In genomic region chr3:149426325-149426724, GRCh38 we compare ENCODE assay signal across 2 cellular contexts.
TF ChIP-seq lines count a peak whose summit lies in the region.

No MANE protein-coding gene starts in this region.

TF ChIP-seq in GM23338, 12 proteins besides CTCF, POLR2A, EP300 and RAD21:
- TF ChIP-seq, protein P1, sequence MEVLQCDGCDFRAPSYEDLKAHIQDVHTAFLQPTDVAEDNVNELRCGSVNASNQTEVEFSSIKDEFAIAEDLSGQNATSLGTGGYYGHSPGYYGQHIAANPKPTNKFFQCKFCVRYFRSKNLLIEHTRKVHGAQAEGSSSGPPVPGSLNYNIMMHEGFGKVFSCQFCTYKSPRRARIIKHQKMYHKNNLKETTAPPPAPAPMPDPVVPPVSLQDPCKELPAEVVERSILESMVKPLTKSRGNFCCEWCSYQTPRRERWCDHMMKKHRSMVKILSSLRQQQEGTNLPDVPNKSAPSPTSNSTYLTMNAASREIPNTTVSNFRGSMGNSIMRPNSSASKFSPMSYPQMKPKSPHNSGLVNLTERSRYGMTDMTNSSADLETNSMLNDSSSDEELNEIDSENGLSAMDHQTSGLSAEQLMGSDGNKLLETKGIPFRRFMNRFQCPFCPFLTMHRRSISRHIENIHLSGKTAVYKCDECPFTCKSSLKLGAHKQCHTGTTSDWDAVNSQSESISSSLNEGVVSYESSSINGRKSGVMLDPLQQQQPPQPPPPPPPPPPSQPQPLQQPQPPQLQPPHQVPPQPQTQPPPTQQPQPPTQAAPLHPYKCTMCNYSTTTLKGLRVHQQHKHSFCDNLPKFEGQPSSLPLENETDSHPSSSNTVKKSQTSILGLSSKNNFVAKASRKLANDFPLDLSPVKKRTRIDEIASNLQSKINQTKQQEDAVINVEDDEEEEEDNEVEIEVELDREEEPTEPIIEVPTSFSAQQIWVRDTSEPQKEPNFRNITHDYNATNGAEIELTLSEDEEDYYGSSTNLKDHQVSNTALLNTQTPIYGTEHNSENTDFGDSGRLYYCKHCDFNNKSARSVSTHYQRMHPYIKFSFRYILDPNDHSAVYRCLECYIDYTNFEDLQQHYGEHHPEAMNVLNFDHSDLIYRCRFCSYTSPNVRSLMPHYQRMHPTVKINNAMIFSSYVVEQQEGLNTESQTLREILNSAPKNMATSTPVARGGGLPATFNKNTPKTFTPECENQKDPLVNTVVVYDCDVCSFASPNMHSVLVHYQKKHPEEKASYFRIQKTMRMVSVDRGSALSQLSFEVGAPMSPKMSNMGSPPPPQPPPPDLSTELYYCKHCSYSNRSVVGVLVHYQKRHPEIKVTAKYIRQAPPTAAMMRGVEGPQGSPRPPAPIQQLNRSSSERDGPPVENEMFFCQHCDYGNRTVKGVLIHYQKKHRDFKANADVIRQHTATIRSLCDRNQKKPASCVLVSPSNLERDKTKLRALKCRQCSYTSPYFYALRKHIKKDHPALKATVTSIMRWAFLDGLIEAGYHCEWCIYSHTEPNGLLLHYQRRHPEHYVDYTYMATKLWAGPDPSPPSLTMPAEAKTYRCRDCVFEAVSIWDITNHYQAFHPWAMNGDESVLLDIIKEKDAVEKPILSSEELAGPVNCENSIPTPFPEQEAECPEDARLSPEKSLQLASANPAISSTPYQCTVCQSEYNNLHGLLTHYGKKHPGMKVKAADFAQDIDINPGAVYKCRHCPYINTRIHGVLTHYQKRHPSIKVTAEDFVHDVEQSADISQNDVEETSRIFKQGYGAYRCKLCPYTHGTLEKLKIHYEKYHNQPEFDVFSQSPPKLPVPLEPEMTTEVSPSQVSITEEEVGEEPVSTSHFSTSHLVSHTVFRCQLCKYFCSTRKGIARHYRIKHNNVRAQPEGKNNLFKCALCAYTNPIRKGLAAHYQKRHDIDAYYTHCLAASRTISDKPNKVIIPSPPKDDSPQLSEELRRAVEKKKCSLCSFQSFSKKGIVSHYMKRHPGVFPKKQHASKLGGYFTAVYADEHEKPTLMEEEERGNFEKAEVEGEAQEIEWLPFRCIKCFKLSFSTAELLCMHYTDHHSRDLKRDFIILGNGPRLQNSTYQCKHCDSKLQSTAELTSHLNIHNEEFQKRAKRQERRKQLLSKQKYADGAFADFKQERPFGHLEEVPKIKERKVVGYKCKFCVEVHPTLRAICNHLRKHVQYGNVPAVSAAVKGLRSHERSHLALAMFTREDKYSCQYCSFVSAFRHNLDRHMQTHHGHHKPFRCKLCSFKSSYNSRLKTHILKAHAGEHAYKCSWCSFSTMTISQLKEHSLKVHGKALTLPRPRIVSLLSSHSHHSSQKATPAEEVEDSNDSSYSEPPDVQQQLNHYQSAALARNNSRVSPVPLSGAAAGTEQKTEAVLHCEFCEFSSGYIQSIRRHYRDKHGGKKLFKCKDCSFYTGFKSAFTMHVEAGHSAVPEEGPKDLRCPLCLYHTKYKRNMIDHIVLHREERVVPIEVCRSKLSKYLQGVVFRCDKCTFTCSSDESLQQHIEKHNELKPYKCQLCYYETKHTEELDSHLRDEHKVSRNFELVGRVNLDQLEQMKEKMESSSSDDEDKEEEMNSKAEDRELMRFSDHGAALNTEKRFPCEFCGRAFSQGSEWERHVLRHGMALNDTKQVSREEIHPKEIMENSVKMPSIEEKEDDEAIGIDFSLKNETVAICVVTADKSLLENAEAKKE (CRISPR knock-in tag; IDR thresholded peaks at IDR 0.05), result no peak
- TF ChIP-seq STAT1 (IDR thresholded peaks at IDR 0.05; ENCODE audit: unreplicated experiment) (no peak), REST (IDR thresholded peaks at IDR 0.05; ENCODE audit: unreplicated experiment) (no peak), ZNF114 (CRISPR knock-in tag; IDR thresholded peaks at IDR 0.05) (no peak), POLR2AphosphoS5 (IDR thresholded peaks at IDR 0.05; ENCODE audit: low read depth) (no peak), EZH2 (IDR thresholded peaks at IDR 0.05; ENCODE audit: low read depth, unreplicated experiment) (no peak), CREB1 (CRISPR knock-in tag; IDR thresholded peaks at IDR 0.05; ENCODE audit: low read depth) (no peak), ZNF331 (CRISPR knock-in tag; IDR thresholded peaks at IDR 0.05; ENCODE audit: low read depth) (no peak), EZH2phosphoT487 (IDR thresholded peaks at IDR 0.05; ENCODE audit: unreplicated experiment) (no peak), NANOG (IDR thresholded peaks at IDR 0.05; ENCODE audit: borderline replicate concordance) (no peak), JUNB (IDR thresholded peaks at IDR 0.05; ENCODE audit: unreplicated experiment) (no peak), ETS1 (IDR thresholded peaks at IDR 0.05) (no peak)

TF ChIP-seq in H1, 55 proteins besides CTCF, POLR2A, EP300 and RAD21:
- no peak for TF ChIP-seq GABPA (IDR thresholded peaks at IDR 0.05; ENCODE audit: borderline replicate concordance, insufficient read depth, low read length)
- TF ChIP-seq SRF (IDR thresholded peaks at IDR 0.05; ENCODE audit: low read depth, low read length), result no peak
- no peak for TF ChIP-seq POU5F1 (IDR thresholded peaks at IDR 0.05; ENCODE audit: low read depth, low read length)
- TF ChIP-seq CREB1 (IDR thresholded peaks at IDR 0.05), result no peak
